31 cellular contexts compared by ENCODE assay signal in the genomic region with DNA sequence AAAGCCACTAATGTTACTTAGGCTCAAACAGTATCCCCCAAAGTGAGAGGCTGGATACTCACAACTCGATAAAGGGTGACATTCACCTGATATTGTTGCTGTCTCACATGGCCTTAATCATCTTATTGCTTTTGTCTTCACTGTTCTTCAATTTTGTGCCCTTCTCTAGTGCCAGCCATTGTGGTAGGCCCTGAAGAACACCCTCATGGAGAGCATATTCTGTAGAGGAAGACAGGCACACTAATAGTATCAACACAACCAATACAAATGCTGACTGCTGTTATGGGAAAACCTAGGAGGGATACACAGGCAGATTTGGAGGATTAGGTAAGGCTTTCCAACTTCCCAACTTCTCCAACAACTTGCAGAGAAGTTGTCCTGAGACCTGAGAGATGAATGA.
"Had no signal": no experiment of that assay in that cellular context is flagged by ENCODE, and none has a peak within 500 bp of the region (broad histone marks: within the 10 kb centered on the region; RNA-seq: fewer than 3 reads in every experiment).

No MANE protein-coding gene starts in this region.

- H3K4me3 Mint-ChIP-seq: activated B cell treated with CpG ODN at 0.5 μM for 24 hours; activated CD8-positive, alpha-beta T cell treated with anti-CD3 and anti-CD28 coated beads for 36 hours; activated naive CD8-positive, alpha-beta T cell; activated T-cell treated with anti-CD3 and anti-CD28 coated beads, Interleukin-2, amount 50 U/mL, for 24 hours; activated T-cell treated with anti-CD3 and anti-CD28 coated beads, Interleukin-2, amount 50 U/mL, for 72 hours; central memory CD8-positive, alpha-beta T cell; effector memory CD8-positive, alpha-beta T cell; T-helper 17 cell; T-helper 2 cell treated with Interferon-gamma antibody and Interleukin-4, amounts not matched to agents 5 μg/mL and 100 μg/mL, for 36 hours had no signal

- H3K27me3 ChIP-seq: brain microvascular endothelial cell, esophagus squamous epithelium, gastroesophageal sphincter, heart right ventricle had no signal

- H3K27ac Mint-ChIP-seq: activated B cell treated with CpG ODN at 0.5 μM for 24 hours; activated CD8-positive, alpha-beta T cell treated with anti-CD3 and anti-CD28 coated beads for 36 hours; activated naive CD8-positive, alpha-beta T cell; activated T-cell treated with anti-CD3 and anti-CD28 coated beads, Interleukin-2, amount 50 U/mL, for 24 hours; activated T-cell treated with anti-CD3 and anti-CD28 coated beads, Interleukin-2, amount 50 U/mL, for 72 hours; effector memory CD8-positive, alpha-beta T cell; T-helper 17 cell; T-helper 2 cell treated with Interferon-gamma antibody and Interleukin-4, amounts not matched to agents 5 μg/mL and 100 μg/mL, for 36 hours had no signal

- H3K27ac ChIP-seq: brain microvascular endothelial cell, coronary artery, esophagus squamous epithelium, gastroesophageal sphincter, heart right ventricle, WERI-Rb-1 had no signal

- H3K9me3 Mint-ChIP-seq: activated B cell treated with CpG ODN at 0.5 μM for 24 hours; activated CD8-positive, alpha-beta T cell treated with anti-CD3 and anti-CD28 coated beads for 36 hours; activated T-cell treated with anti-CD3 and anti-CD28 coated beads, Interleukin-2, amount 50 U/mL, for 24 hours; activated T-cell treated with anti-CD3 and anti-CD28 coated beads, Interleukin-2, amount 50 U/mL, for 72 hours; central memory CD8-positive, alpha-beta T cell; effector memory CD8-positive, alpha-beta T cell; T-helper 2 cell treated with Interferon-gamma antibody and Interleukin-4, amounts not matched to agents 5 μg/mL and 100 μg/mL, for 36 hours had no signal

- DNase-seq: activated B cell treated with CpG ODN at 0.5 μM for 24 hours; activated CD4-positive, alpha-beta T cell treated with anti-CD3 and anti-CD28 coated beads for 48 hours; activated CD4-positive, alpha-beta T cell treated with anti-CD3 and anti-CD28 coated beads, Interleukin-2, amount 50 U/mL, for 1 hour; activated CD4-positive, alpha-beta T cell treated with anti-CD3 and anti-CD28 coated beads, Interleukin-2, amount 50 U/mL, for 48 hours; activated CD8-positive, alpha-beta memory T cell treated with anti-CD3 and anti-CD28 coated beads, Interleukin-2, amount 50 U/mL, for 48 hours; activated CD8-positive, alpha-beta T cell treated with anti-CD3 and anti-CD28 coated beads for 36 hours; activated effector memory CD4-positive, alpha-beta T cell treated with Interleukin-2 at 50 U/mL for 16 hours; activated gamma-delta T cell treated with Interleukin-2 at 50 U/mL for 16 hours; activated naive CD4-positive, alpha-beta T cell treated with anti-CD3 and anti-CD28 coated beads, Interleukin-2, amount 50 U/mL, for 16 hours; activated naive CD4-positive, alpha-beta T cell treated with Interleukin-2 at 50 U/mL for 16 hours; activated T-cell treated with anti-CD3 and anti-CD28 coated beads for 4 hours; activated T-cell treated with anti-CD3 and anti-CD28 coated beads, Interleukin-2, amount 50 U/mL, for 24 hours; activated T-cell treated with anti-CD3 and anti-CD28 coated beads, Interleukin-2, amount 50 U/mL, for 72 hours; amniotic stem cell; anterior cingulate cortex; brain microvascular endothelial cell; dermis blood vessel endothelial cell; effector CD4-positive, alpha-beta T cell; effector memory CD8-positive, alpha-beta T cell; esophagus squamous epithelium; foreskin melanocyte; heart right ventricle; T-helper 17 cell; T1000; WERI-Rb-1 had no signal

- H3K27me3 Mint-ChIP-seq: activated B cell treated with CpG ODN at 0.5 μM for 24 hours; activated CD8-positive, alpha-beta T cell treated with anti-CD3 and anti-CD28 coated beads for 36 hours; activated naive CD8-positive, alpha-beta T cell; activated T-cell treated with anti-CD3 and anti-CD28 coated beads, Interleukin-2, amount 50 U/mL, for 24 hours; central memory CD8-positive, alpha-beta T cell; effector memory CD8-positive, alpha-beta T cell; T-helper 17 cell had no signal

- ATAC-seq: activated CD4-positive, CD25-positive, alpha-beta regulatory T cell treated with anti-CD3 and anti-CD28 coated beads, Interleukin-2, amount 50 U/mL, for 24 hours; activated CD8-positive, alpha-beta T cell treated with anti-CD3 and anti-CD28 coated beads for 36 hours; activated T-cell treated with anti-CD3 and anti-CD28 coated beads, Interleukin-2, amount 50 U/mL, for 72 hours; effector memory CD8-positive, alpha-beta T cell; gastroesophageal sphincter; heart right ventricle; T-helper 17 cell had no signal

- H3K9me3 ChIP-seq: esophagus squamous epithelium, gastroesophageal sphincter, heart right ventricle had no signal
